ENCODE assay signal across 11 cellular contexts in the genomic region with DNA sequence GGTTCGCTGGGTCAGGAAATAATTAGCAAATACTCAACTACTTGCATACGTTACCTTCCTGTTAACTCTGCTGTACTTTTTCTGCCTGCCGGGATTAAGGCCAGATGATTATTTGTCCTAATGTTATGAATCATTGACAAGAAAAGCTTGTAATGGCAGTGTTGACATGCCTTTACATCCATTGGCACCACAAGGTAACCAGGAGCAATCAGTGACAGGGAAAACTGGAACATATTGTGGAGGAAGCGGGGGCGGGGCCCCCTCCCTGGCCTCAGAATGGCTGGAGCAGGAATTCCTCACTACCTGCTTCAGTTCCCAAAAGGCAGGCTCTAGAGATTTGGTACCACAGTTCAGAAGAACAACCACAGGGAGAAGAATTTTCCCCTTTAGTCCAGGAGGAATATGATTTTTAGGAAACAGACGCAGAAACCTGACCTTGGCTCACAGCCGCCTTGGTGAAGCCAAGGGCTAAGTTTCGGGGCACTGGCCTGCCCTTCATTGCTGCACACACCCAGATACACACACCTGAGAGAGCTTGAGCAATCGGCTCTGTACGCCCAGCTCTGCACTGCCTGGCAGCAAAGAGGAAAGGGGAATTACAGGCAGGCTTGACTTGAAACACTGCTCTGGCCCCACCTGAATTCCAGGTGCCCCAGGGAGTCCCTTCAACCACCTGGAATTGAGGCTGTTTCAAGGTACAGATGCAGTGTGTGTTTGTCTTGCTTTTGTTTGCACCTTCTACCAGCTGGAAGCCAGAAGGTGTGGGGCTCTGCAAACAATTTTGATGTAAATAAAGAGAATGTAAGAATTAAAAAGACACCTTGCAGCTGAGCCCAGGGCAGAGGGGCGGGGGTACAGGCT.
DNase-seq lines count a peak whose midpoint lies in the region; ATAC-seq, FAIRE-seq and TF ChIP-seq lines count a peak whose summit lies in the region.
"Had no signal": no experiment of that assay in that cellular context is flagged by ENCODE, and none has a peak within 500 bp of the region (broad histone marks: within the 10 kb centered on the region; RNA-seq: fewer than 3 reads in every experiment).

No MANE protein-coding gene starts in this region.

- H3K36me3 ChIP-seq in DND-41 (ENCODE audit: insufficient read depth, low read length) (no peaks in the 10 kb centered on the region), endothelial cell of umbilical vein (ENCODE audit: control insufficient read depth in 2 of 2, extremely low read depth in 1 of 2, insufficient read depth in 2 of 2, low read length in 2 of 2) (no peaks in the 10 kb centered on the region), mesendoderm (ENCODE audit: control insufficient read depth, insufficient read depth, low read length) (no peaks in the 10 kb centered on the region)

- peak overlapping the region; percentile 51 for H3K56ac ChIP-seq in mesendoderm (ENCODE audit: low read length)

- no peak overlapping the region for H4K8ac ChIP-seq in mesendoderm (ENCODE audit: low read depth, low read length)

- no peak overlapping the region for H3K4me2 ChIP-seq in DND-41 (ENCODE audit: insufficient read depth, low read length)
- no peak overlapping the region for H3K4me2 ChIP-seq in endothelial cell of umbilical vein (ENCODE audit: insufficient read depth, low read length)
- H3K4me2 ChIP-seq in mesendoderm (ENCODE audit: low read length) = peak overlapping the region; percentile 4
- H3K4me2 ChIP-seq: SK-N-SH had no signal

- no peak overlapping the region for H3K4ac ChIP-seq in mesendoderm (ENCODE audit: low read depth, low read length)

- H3K79me2 ChIP-seq in DND-41 (ENCODE audit: insufficient read depth, low read length) = no peaks in the 10 kb centered on the region
- H3K79me2 ChIP-seq in endothelial cell of umbilical vein (ENCODE audit: control insufficient read depth, insufficient read depth, low read length) = no peaks in the 10 kb centered on the region
- H3K79me2 ChIP-seq in mesendoderm (ENCODE audit: control insufficient read depth, insufficient read depth, low read length) = no peaks in the 10 kb centered on the region
- H3K79me2 ChIP-seq: parathyroid adenoma had no signal

- H3K27me3 ChIP-seq in DND-41 (ENCODE audit: insufficient read depth, low read length, poor library complexity) = no peaks in the 10 kb centered on the region
- H3K27me3 ChIP-seq in endothelial cell of umbilical vein (ENCODE audit: control insufficient read depth in 2 of 2, insufficient read depth in 2 of 2, low read length in 2 of 2) = peaks cover 6 to 7% of the 10 kb centered on the region in 2 experiments
- no peaks in the 10 kb centered on the region for H3K27me3 ChIP-seq in mesendoderm (ENCODE audit: insufficient read depth, low read length, poor library complexity)

- CTCF ChIA-PET in endothelial cell of umbilical vein (lab: Charles Lee) = no interaction called here

- no peaks in the 10 kb centered on the region for H3K9me1 ChIP-seq in endothelial cell of umbilical vein (replicated peaks; ENCODE audit: control insufficient read depth, extremely low read depth, insufficient read depth, low read length)

- no peaks in the 10 kb centered on the region for H3K79me1 ChIP-seq in mesendoderm (ENCODE audit: low read length)

- H3K4me3 ChIP-seq in DND-41 (ENCODE audit: low read depth in 1 of 2, low read length in 2 of 2) (no peak overlapping the region), endothelial cell of umbilical vein (replicated peaks in 1 of 3; ENCODE audit: insufficient read depth in 1 of 3, low read depth in 1 of 3, low read length in 3 of 3) (no peak overlapping the region), mesendoderm (ENCODE audit: low read length) (no peak overlapping the region)

- H2AK5ac ChIP-seq in mesendoderm (ENCODE audit: low read length) = no peak overlapping the region

- no peak overlapping the region for H2BK15ac ChIP-seq in mesendoderm (replicated peaks; ENCODE audit: low read depth)

- H2BK5ac ChIP-seq in mesendoderm (ENCODE audit: low read length) = peak overlapping the region; percentile 28

- no peak overlapping the region for H3K23ac ChIP-seq in mesendoderm (ENCODE audit: low read length)

- no peak overlapping the region for H2AFZ ChIP-seq in DND-41 (ENCODE audit: low read depth, low read length)
- no peak overlapping the region for H2AFZ ChIP-seq in endothelial cell of umbilical vein (ENCODE audit: low read depth, low read length)
- H2AFZ ChIP-seq: parathyroid adenoma had no signal

- H3K27ac ChIP-seq in DND-41 (ENCODE audit: low read length) (peak overlapping the region; percentile 0; the same call in 1 of the 2 replicates), endothelial cell of umbilical vein (ENCODE audit: insufficient read depth, low read depth, low read length) (no peak overlapping the region), mesendoderm (ENCODE audit: low read depth, low read length) (peak overlapping the region; percentile 83)
- H3K27ac ChIP-seq: parathyroid adenoma had no signal

- no peak for FAIRE-seq in endothelial cell of umbilical vein (lab: Jason Lieb, UNC)

- ATAC-seq in DND-41 (ENCODE audit: insufficient read depth, low read depth) = no peak
- ATAC-seq in HG02885 (IDR thresholded peaks at IDR 0.05; ENCODE audit: poor library complexity, unreplicated experiment) = no peak
- no peak for ATAC-seq in GM18519 (IDR thresholded peaks at IDR 0.05; ENCODE audit: low FRiP score, unreplicated experiment)

- TF ChIP-seq CTCF in DND-41 (IDR thresholded peaks at IDR 0.05; ENCODE audit: borderline replicate concordance, extremely low read depth, low read length, poor library complexity, severe bottlenecking) (no peak), endothelial cell of umbilical vein (IDR thresholded peaks at IDR 0.05; ENCODE audit: extremely low read depth in 1 of 2, insufficient read depth in 1 of 2, low read depth in 1 of 2, low read length in 2 of 2) (no peak)

- BruUV-seq in endothelial cell of umbilical vein (replicated peaks; lab: Mats Ljungman, UMichigan) = no TSS peak

- dilution Hi-C loops in endothelial cell of umbilical vein (cut with MboI; ENCODE audit: extremely low pct_ligation_motif_present, low sequenced_read_pairs) = no loop called here

- POLR2A ChIA-PET in endothelial cell of umbilical vein (lab: Charles Lee) = no interaction called here

- H3K9ac ChIP-seq in DND-41 (ENCODE audit: low read depth, low read length) (no peak overlapping the region), endothelial cell of umbilical vein (replicated peaks; ENCODE audit: extremely low read depth, insufficient read depth, low read length) (no peak overlapping the region), mesendoderm (ENCODE audit: low read length) (no peak overlapping the region)
- H3K9ac ChIP-seq: parathyroid adenoma, SK-N-SH had no signal

- no peak for TF ChIP-seq POLR2A in endothelial cell of umbilical vein (IDR thresholded peaks at IDR 0.05; ENCODE audit: low read depth, low read length)

- H4K20me1 ChIP-seq in DND-41 (ENCODE audit: insufficient read depth, low read length) = no peaks in the 10 kb centered on the region
- no peaks in the 10 kb centered on the region for H4K20me1 ChIP-seq in endothelial cell of umbilical vein (replicated peaks; ENCODE audit: control insufficient read depth, extremely low read depth, insufficient read depth, low read length)

- H3K9me3 ChIP-seq in DND-41 (ENCODE audit: insufficient read depth, low read length, severe bottlenecking) (no peaks in the 10 kb centered on the region), endothelial cell of umbilical vein (replicated peaks; ENCODE audit: control insufficient read depth, insufficient read depth, low read length) (no peaks in the 10 kb centered on the region)
- H3K9me3 ChIP-seq: SK-N-SH had no signal

- intact Hi-C loops in endothelial cell of umbilical vein (cut with micrococcal nuclease) = no loop called here

- DNase-seq in DND-41 = no peak
- peak; percentile 30 for DNase-seq in NCI-H2196 (lab: John Stamatoyannopoulos, UW; ENCODE audit: unreplicated experiment)
- peak; percentile 14 for DNase-seq in endothelial cell of umbilical vein (ENCODE audit: low read depth, low spot score)
- DNase-seq in mesendoderm = peak; percentile 71
- DNase-seq in germinal center (ENCODE audit: low spot score) = no peak
- no peak for DNase-seq in Kasumi-1 (lab: John Stamatoyannopoulos, UW)
- DNase-seq: activated CD8-positive, alpha-beta memory T cell treated with anti-CD3 and anti-CD28 coated beads for 24 hours; SK-N-SH had no signal

- no CpG with 5 or more reads among the region's 11 CpGs for WGBS in mesendoderm (ENCODE audit: extremely low coverage, insufficient coverage, low lambda C conversion rate)

- peak overlapping the region; percentile 73 for H2BK120ac ChIP-seq in mesendoderm (ENCODE audit: low read depth, low read length)

- peak overlapping the region; percentile 56 for H3K18ac ChIP-seq in mesendoderm (ENCODE audit: low read length)

- H3K4me1 ChIP-seq in DND-41 (ENCODE audit: insufficient read depth, low read length) (peaks cover 67% of the 10 kb centered on the region), endothelial cell of umbilical vein (ENCODE audit: control insufficient read depth, extremely low read depth, insufficient read depth, low read length) (no peaks in the 10 kb centered on the region), mesendoderm (ENCODE audit: control insufficient read depth, low read depth, low read length) (peaks cover 11% of the 10 kb centered on the region)
- H3K4me1 ChIP-seq: parathyroid adenoma had no signal

- no peak overlapping the region for H4K5ac ChIP-seq in mesendoderm (ENCODE audit: low read length)

TF ChIP-seq in endothelial cell of umbilical vein, 7 proteins besides CTCF, POLR2A, EP300 and RAD21:
- TF ChIP-seq MYC (IDR thresholded peaks at IDR 0.05; ENCODE audit: low read depth, low read length) = no peak
- no peak for TF ChIP-seq EZH2 (IDR thresholded peaks at IDR 0.05; ENCODE audit: borderline replicate concordance, low read depth, low read length, severe bottlenecking)
- no peak for TF ChIP-seq GATA2 (IDR thresholded peaks at IDR 0.05; ENCODE audit: insufficient read depth, insufficient read length, low read depth, low read length)
- TF ChIP-seq POLR2AphosphoS5 (IDR thresholded peaks at IDR 0.05; ENCODE audit: insufficient read depth, low read depth, low read length) = no peak
- TF ChIP-seq, protein P1, sequence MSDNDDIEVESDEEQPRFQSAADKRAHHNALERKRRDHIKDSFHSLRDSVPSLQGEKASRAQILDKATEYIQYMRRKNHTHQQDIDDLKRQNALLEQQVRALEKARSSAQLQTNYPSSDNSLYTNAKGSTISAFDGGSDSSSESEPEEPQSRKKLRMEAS (IDR thresholded peaks at IDR 0.05; ENCODE audit: insufficient read depth, insufficient read length) = no peak
- TF ChIP-seq FOS (IDR thresholded peaks at IDR 0.05; ENCODE audit: borderline replicate concordance, insufficient read depth, low read length) = no peak
- TF ChIP-seq JUN (IDR thresholded peaks at IDR 0.05; ENCODE audit: borderline replicate concordance, insufficient read depth, insufficient read length, low read depth) = no peak

Comparison
In these comparisons a context has a peak if more than half of its experiments do, and no peak if none do; other contexts are left out.
1. DNase-seq: peak in NCI-H2196 (single experiment), endothelial cell of umbilical vein (single experiment) and mesendoderm (single experiment); none in DND-41 (single experiment), germinal center (single experiment) and Kasumi-1 (0 of 2).